Comparison of ENCODE assay signal across 8 cellular contexts in the genomic region with DNA sequence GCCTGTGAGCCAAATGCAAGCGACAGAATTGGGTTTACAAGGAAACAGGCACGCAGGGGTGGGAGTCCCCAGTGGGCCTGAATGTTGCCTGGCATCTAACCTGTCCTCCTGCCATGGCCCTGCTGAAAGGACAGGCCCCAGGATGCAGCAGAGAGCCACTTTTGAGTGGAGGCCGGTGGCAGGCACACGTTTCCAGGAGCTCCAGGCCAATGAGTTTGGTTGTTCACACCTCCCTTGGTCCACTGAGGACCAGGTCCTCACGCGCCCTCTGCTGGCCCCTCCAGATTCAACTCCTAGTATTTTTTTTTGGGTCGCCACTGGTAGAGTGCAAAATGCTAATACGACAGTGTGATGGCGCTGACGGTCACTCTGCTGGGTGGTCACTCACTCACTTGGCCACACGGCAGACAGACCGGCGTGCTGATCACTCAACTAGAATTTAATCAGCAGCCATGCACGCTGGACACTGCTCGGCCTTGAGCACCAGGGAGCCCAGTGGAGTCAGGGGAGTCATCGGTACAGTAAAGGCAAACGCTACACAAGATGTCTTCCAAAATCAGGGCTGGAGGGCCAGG.
DNase-seq lines count a peak whose midpoint lies in the region; ATAC-seq and TF ChIP-seq lines count a peak whose summit lies in the region.

No MANE protein-coding gene starts in this region.

- no peak for DNase-seq in BJ (ENCODE audit: low read depth)
- DNase-seq in GM20000 (ENCODE audit: low spot score), result peak; percentile 78
- DNase-seq in NCI-H2227 (lab: John Stamatoyannopoulos, UW; ENCODE audit: unreplicated experiment), result peak; percentile 61
- peak; percentile 58 to 66 for DNase-seq in activated CD4-positive, alpha-beta T cell treated with anti-CD3 and anti-CD28 coated beads for 4 hours
- DNase-seq in dorsolateral prefrontal cortex, result peak in 6 of 10 donors; percentile 34 to 65 (median 52)
- DNase-seq in mesenchymal stem cell, result peak; percentile 70
- DNase-seq in stimulated activated CD8-positive, alpha-beta memory T cell treated with anti-CD3 and anti-CD28 coated beads, Interleukin-7, amount 100 ng/mL, for 48 hours (ENCODE audit: extremely low read depth in 1 of 2, low read depth in 1 of 2), result peak; percentile 33 to 42

- no peak for ATAC-seq in HG03280 (IDR thresholded peaks at IDR 0.05; ENCODE audit: unreplicated experiment)

- H2BK5ac ChIP-seq in mesenchymal stem cell (ENCODE audit: low read depth, low read length, poor library complexity, severe bottlenecking), result no peak overlapping the region

- H3K79me1 ChIP-seq in mesenchymal stem cell (replicated peaks; ENCODE audit: low read length, poor library complexity, severe bottlenecking), result no peaks in the 10 kb centered on the region

- H3K23ac ChIP-seq in mesenchymal stem cell (ENCODE audit: low read length in 2 of 2), result no peak overlapping the region

- H2AFZ ChIP-seq in mesenchymal stem cell (ENCODE audit: low read depth, low read length), result no peak overlapping the region

- H2BK12ac ChIP-seq in mesenchymal stem cell (ENCODE audit: low read length in 2 of 2), result no peak overlapping the region

- H3K18ac ChIP-seq in mesenchymal stem cell (ENCODE audit: low read depth in 1 of 2, low read length in 2 of 2), result no peak overlapping the region

- H3K27me3 ChIP-seq in BJ (ENCODE audit: control insufficient read depth, insufficient read depth, low read length) (no peaks in the 10 kb centered on the region), dorsolateral prefrontal cortex (no peaks in the 10 kb centered on the region), mesenchymal stem cell (ENCODE audit: control insufficient read depth in 1 of 2, insufficient read depth in 1 of 2, low read length in 2 of 2) (no peaks in the 10 kb centered on the region)

- no peak overlapping the region for H3K27ac ChIP-seq in dorsolateral prefrontal cortex
- H3K27ac ChIP-seq in mesenchymal stem cell (ENCODE audit: low read length, poor library complexity, severe bottlenecking), result no peak overlapping the region

- H3K4me3 ChIP-seq in BJ (ENCODE audit: low read depth, low read length) (no peak overlapping the region), dorsolateral prefrontal cortex (no peak overlapping the region), mesenchymal stem cell (ENCODE audit: insufficient read depth in 1 of 2, low read depth in 1 of 2, low read length in 2 of 2) (no peak overlapping the region)

- CTCF ChIA-PET in BJ (lab: Yijun Ruan, JAX), result interaction anchor here (0.6 to 10.0 kb wide), 26 partner anchors 10 to 810 kb away, joined by 3 to 99 read pairs (median 4); no protein-coding TSS in a partner anchor

- H2BK120ac ChIP-seq in mesenchymal stem cell (ENCODE audit: low read depth, low read length), result no peak overlapping the region

- H4K8ac ChIP-seq in mesenchymal stem cell (ENCODE audit: low read length), result no peak overlapping the region

- no peak overlapping the region for H3K4me2 ChIP-seq in mesenchymal stem cell (ENCODE audit: low read length, poor library complexity, severe bottlenecking)

- TF ChIP-seq CTCF in BJ (IDR thresholded peaks at IDR 0.05; ENCODE audit: insufficient read depth, low read depth, low read length), result peak; percentile 81
- TF ChIP-seq CTCF in GM20000 (IDR thresholded peaks at IDR 0.05; ENCODE audit: extremely low read depth, missing control alignments), result peak; percentile 63
- TF ChIP-seq CTCF in dorsolateral prefrontal cortex (IDR thresholded peaks at IDR 0.05 in 54 of 56, conservative IDR thresholded peaks at IDR 0.05 in 2 of 56; ENCODE audit: low read depth in 1 of 56, partially characterized antibody in 56 of 56), result peak in 55 of 56 donors; percentile 32 to 69 (median 56)

- peaks cover 4% of the 10 kb centered on the region for H3K4me1 ChIP-seq in mesenchymal stem cell (ENCODE audit: control insufficient read depth, insufficient read depth, low read depth, low read length)

- H3K9me3 ChIP-seq in mesenchymal stem cell (ENCODE audit: control insufficient read depth, low read length), result no peaks in the 10 kb centered on the region

- H3K4ac ChIP-seq in mesenchymal stem cell (ENCODE audit: low read depth in 1 of 2, low read length in 2 of 2), result no peak overlapping the region

- intact Hi-C loops in dorsolateral prefrontal cortex (cut with DNase I), result loop anchor here in 1 of 2 donors (10.0 kb wide), 1 partner anchor 61 kb away; no protein-coding TSS in a partner anchor

- H3K36me3 ChIP-seq in BJ (ENCODE audit: control insufficient read depth, insufficient read depth, low read length) (peaks cover 4% of the 10 kb centered on the region; the same call in 1 of the 2 replicates), mesenchymal stem cell (ENCODE audit: control insufficient read depth in 1 of 2, insufficient read depth in 2 of 2, low read depth in 1 of 2, low read length in 2 of 2) (peaks cover 37 to 76% of the 10 kb centered on the region in 2 experiments)

- no peak overlapping the region for H3K9ac ChIP-seq in mesenchymal stem cell (ENCODE audit: low read length)

- no peak overlapping the region for H4K91ac ChIP-seq in mesenchymal stem cell (ENCODE audit: low read length)

- no peak overlapping the region for H3K14ac ChIP-seq in mesenchymal stem cell (ENCODE audit: low read length in 2 of 2)

- H2AK5ac ChIP-seq in mesenchymal stem cell (ENCODE audit: low read length, severe bottlenecking), result no peak overlapping the region

- POLR2A ChIA-PET in BJ (lab: Charles Lee), result no interaction called here

- H2BK15ac ChIP-seq in mesenchymal stem cell (ENCODE audit: low read depth, poor library complexity, severe bottlenecking), result no peak overlapping the region

- 46% methylated on average over 17 of the region's 17 CpGs for WGBS in mesenchymal stem cell
